In genomic region chr2:172427256-172427989, GRCh38 we compare ENCODE assay signal across 1 cellular context.
TF ChIP-seq lines count a peak whose summit lies in the region.

Gene ITGA6, plus strand, starts transcription at chr2:172427586.

TF ChIP-seq in HepG2, 621 proteins besides CTCF, POLR2A, EP300 and RAD21 (continued from another document and continues in another):
- no peak for TF ChIP-seq BRF2 (CRISPR knock-in tag; IDR thresholded peaks at IDR 0.05)
- no peak for TF ChIP-seq ELK4 (CRISPR knock-in tag; IDR thresholded peaks at IDR 0.05; ENCODE audit: borderline replicate concordance)
- TF ChIP-seq SALL2 (CRISPR knock-in tag; IDR thresholded peaks at IDR 0.05), result no peak
- TF ChIP-seq ZBTB38 (CRISPR knock-in tag; IDR thresholded peaks at IDR 0.05), result peak; percentile 41; the same call in 1 of the 2 replicates
- TF ChIP-seq ZNF431 (CRISPR knock-in tag; IDR thresholded peaks at IDR 0.05; ENCODE audit: borderline replicate concordance, low read depth), result peak; percentile 90
- TF ChIP-seq NFIC (IDR thresholded peaks at IDR 0.05; ENCODE audit: low read length), result no peak
- TF ChIP-seq POLR2G (IDR thresholded peaks at IDR 0.05; ENCODE audit: low read depth, low read length), result peak; percentile 89
- TF ChIP-seq ZNF841 (CRISPR knock-in tag; IDR thresholded peaks at IDR 0.05; ENCODE audit: borderline replicate concordance), result 0 out of 2 replicates have a peak, but pooled peaks have one; percentile 46
- no peak for TF ChIP-seq MAF1 (CRISPR knock-in tag; IDR thresholded peaks at IDR 0.05; ENCODE audit: borderline replicate concordance)
- TF ChIP-seq CERS6 (CRISPR knock-in tag; IDR thresholded peaks at IDR 0.05), result no peak
- no peak for TF ChIP-seq ZNF784 (CRISPR knock-in tag; IDR thresholded peaks at IDR 0.05; ENCODE audit: borderline replicate concordance)
- 0 out of 2 replicates have a peak, but pooled peaks have one; percentile 38 for TF ChIP-seq HINFP (CRISPR knock-in tag; IDR thresholded peaks at IDR 0.05; ENCODE audit: low read depth)
- peak; percentile 86 for TF ChIP-seq ZNF687 (CRISPR knock-in tag; IDR thresholded peaks at IDR 0.05)
- peak; percentile 42; the same call in 1 of the 2 replicates for TF ChIP-seq ZNF235 (CRISPR knock-in tag; IDR thresholded peaks at IDR 0.05; ENCODE audit: borderline replicate concordance)
- 0 out of 2 replicates have a peak, but pooled peaks have one; percentile 56 for TF ChIP-seq IKZF5 (CRISPR knock-in tag; IDR thresholded peaks at IDR 0.05)
- TF ChIP-seq PHF21A (CRISPR knock-in tag; IDR thresholded peaks at IDR 0.05), result peak; percentile 78
- TF ChIP-seq HMG20A (CRISPR knock-in tag; IDR thresholded peaks at IDR 0.05; ENCODE audit: borderline replicate concordance), result 0 out of 2 replicates have a peak, but pooled peaks have one; percentile 40
- TF ChIP-seq ZNF724P (CRISPR knock-in tag; IDR thresholded peaks at IDR 0.05; ENCODE audit: borderline replicate concordance), result peak; percentile 33; the same call in 1 of the 2 replicates
- TF ChIP-seq ZNF143 (CRISPR knock-in tag; IDR thresholded peaks at IDR 0.05), result no peak
- no peak for TF ChIP-seq TBX3 (IDR thresholded peaks at IDR 0.05; ENCODE audit: borderline replicate concordance)
- TF ChIP-seq RXRA (CRISPR knock-in tag; IDR thresholded peaks at IDR 0.05), result 0 out of 2 replicates have a peak, but pooled peaks have one; percentile 47
- no peak for TF ChIP-seq DPF2 (CRISPR knock-in tag; IDR thresholded peaks at IDR 0.05; ENCODE audit: borderline replicate concordance, low read depth)
- no peak for TF ChIP-seq AHDC1 (CRISPR knock-in tag; IDR thresholded peaks at IDR 0.05; ENCODE audit: borderline replicate concordance)
- TF ChIP-seq ZNF503 (CRISPR knock-in tag; IDR thresholded peaks at IDR 0.05), result peak; percentile 59
- 0 out of 2 replicates have a peak, but pooled peaks have one; percentile 65 for TF ChIP-seq ZNF552 (CRISPR knock-in tag; IDR thresholded peaks at IDR 0.05; ENCODE audit: borderline replicate concordance)
- TF ChIP-seq ATF3 (CRISPR knock-in tag; IDR thresholded peaks at IDR 0.05), result 0 out of 2 replicates have a peak, but pooled peaks have one; percentile 31
- TF ChIP-seq TFDP1 (CRISPR knock-in tag; IDR thresholded peaks at IDR 0.05; ENCODE audit: borderline replicate concordance), result peak; percentile 52; the same call in 1 of the 2 replicates
- peak; percentile 22 for TF ChIP-seq RBM39 (IDR thresholded peaks at IDR 0.05; ENCODE audit: low read depth, low read length, poor library complexity, severe bottlenecking)
- peak; percentile 83 for TF ChIP-seq MAX (IDR thresholded peaks at IDR 0.05)
- no peak for TF ChIP-seq NFYC (CRISPR knock-in tag; IDR thresholded peaks at IDR 0.05)
- no peak for TF ChIP-seq TBP (CRISPR knock-in tag; IDR thresholded peaks at IDR 0.05)
- TF ChIP-seq ZNF180 (CRISPR knock-in tag; IDR thresholded peaks at IDR 0.05; ENCODE audit: borderline replicate concordance, low read depth), result no peak
- TF ChIP-seq CCDC6 (CRISPR knock-in tag; IDR thresholded peaks at IDR 0.05), result peak; percentile 53; the same call in 1 of the 2 replicates
- no peak for TF ChIP-seq AKAP8 (CRISPR knock-in tag; IDR thresholded peaks at IDR 0.05)
- no peak for TF ChIP-seq GZF1 (CRISPR knock-in tag; IDR thresholded peaks at IDR 0.05)
- no peak for TF ChIP-seq ZNF282 (IDR thresholded peaks at IDR 0.05; ENCODE audit: partially characterized antibody)
